Comparison of ENCODE assay signal across 19 cellular contexts in genomic region chr14:22190411-22191191, GRCh38.
DNase-seq lines count a peak whose midpoint lies in the region; ATAC-seq, FAIRE-seq and TF ChIP-seq lines count a peak whose summit lies in the region.
"Had no signal": no experiment of that assay in that cellular context is flagged by ENCODE, and none has a peak within 500 bp of the region (broad histone marks: within the 10 kb centered on the region; RNA-seq: fewer than 3 reads in every experiment).

No MANE protein-coding gene starts in this region.

- DNase-seq in HCEC 1CT (peak; percentile 30), astrocyte (ENCODE audit: low read depth) (peak; percentile 76), iris pigment epithelial cell (ENCODE audit: low read depth) (peak; percentile 83), urothelium cell line (ENCODE audit: low spot score) (peak; percentile 30), dorsolateral prefrontal cortex (no peak)
- DNase-seq in activated CD4-positive, alpha-beta T cell treated with anti-CD3 and anti-CD28 coated beads, Interleukin-2, amount 50 U/mL, for 48 hours, result no peak
- DNase-seq: activated CD4-positive, alpha-beta T cell treated with anti-CD3 and anti-CD28 coated beads for 36 hours; activated CD8-positive, alpha-beta memory T cell treated with anti-CD3 and anti-CD28 coated beads, Interleukin-2, amount 50 U/mL, for 4 hours; cortex of kidney; mesendoderm; NCI-H1092; NCI-H2081 treated with DMSO at 0.1 percent for 48 hours; stimulated activated naive B cell treated with anti-CD40 and anti-IgM and Interleukin-4, amounts not matched to agents 10 μg/mL and 1 μg/mL and 100 μg/mL, for 72 hours had no signal

- H3K4me1 Mint-ChIP-seq in astrocyte (ENCODE audit: low read depth, unreplicated experiment), result peaks cover 25% of the 10 kb centered on the region
- H3K4me1 Mint-ChIP-seq: activated CD4-positive, alpha-beta T cell treated with anti-CD3 and anti-CD28 coated beads for 36 hours; nephron; stimulated activated naive B cell treated with anti-CD40 and anti-IgM and Interleukin-4, amounts not matched to agents 10 μg/mL and 1 μg/mL and 100 μg/mL, for 72 hours had no signal

- H3K27me3 Mint-ChIP-seq in astrocyte (ENCODE audit: low read depth, unreplicated experiment), result no peaks in the 10 kb centered on the region
- H3K27me3 Mint-ChIP-seq: activated CD4-positive, alpha-beta T cell treated with anti-CD3 and anti-CD28 coated beads for 36 hours had no signal

- H3K9me3 Mint-ChIP-seq in astrocyte (ENCODE audit: unreplicated experiment), result no peaks in the 10 kb centered on the region
- H3K9me3 Mint-ChIP-seq: nephron; stimulated activated naive B cell treated with anti-CD40 and anti-IgM and Interleukin-4, amounts not matched to agents 10 μg/mL and 1 μg/mL and 100 μg/mL, for 72 hours had no signal

- H3K27ac Mint-ChIP-seq in astrocyte (ENCODE audit: unreplicated experiment), result peak overlapping the region; percentile 87
- H3K27ac Mint-ChIP-seq: activated CD4-positive, alpha-beta T cell treated with anti-CD3 and anti-CD28 coated beads for 36 hours; nephron had no signal

- no peaks in the 10 kb centered on the region for H3K36me3 Mint-ChIP-seq in astrocyte (ENCODE audit: low read depth, unreplicated experiment)
- H3K36me3 Mint-ChIP-seq: stimulated activated naive B cell treated with anti-CD40 and anti-IgM and Interleukin-4, amounts not matched to agents 10 μg/mL and 1 μg/mL and 100 μg/mL, for 72 hours had no signal

- peaks cover 11% of the 10 kb centered on the region for H3K4me1 ChIP-seq in astrocyte (ENCODE audit: insufficient read depth, low read length)
- H3K4me1 ChIP-seq: BLaER1 treated with 17β-estradiol and CSF1 and Interleukin-3, amounts not matched to agents 10 nM and 100 nM; tibial nerve had no signal

- H4K20me1 ChIP-seq in astrocyte (ENCODE audit: insufficient read depth, low read length), result no peaks in the 10 kb centered on the region
- H4K20me1 ChIP-seq: BLaER1 treated with 17β-estradiol and CSF1 and Interleukin-3, amounts not matched to agents 10 nM and 100 nM had no signal

- H2AFZ ChIP-seq in astrocyte (ENCODE audit: low read depth, low read length), result no peak overlapping the region

- H3K9me3 ChIP-seq in astrocyte (ENCODE audit: insufficient read depth, low read depth, low read length), result no peaks in the 10 kb centered on the region
- H3K9me3 ChIP-seq: BLaER1 treated with 17β-estradiol and CSF1 and Interleukin-3, amounts not matched to agents 10 nM and 100 nM; tibial nerve had no signal

- FAIRE-seq in astrocyte (lab: Jason Lieb, UNC), result peak; percentile 76
- FAIRE-seq in urothelium cell line (lab: Jason Lieb, UNC), result no peak
- FAIRE-seq: GM18507 had no signal

- TF ChIP-seq CTCF in astrocyte (IDR thresholded peaks at IDR 0.05; ENCODE audit: insufficient read depth, low read depth, low read length), result no peak
- TF ChIP-seq CTCF in dorsolateral prefrontal cortex (IDR thresholded peaks at IDR 0.05 in 54 of 56, conservative IDR thresholded peaks at IDR 0.05 in 2 of 56; ENCODE audit: low read depth in 1 of 56, partially characterized antibody in 56 of 56), result no peak

- H3K27me3 ChIP-seq in astrocyte (ENCODE audit: insufficient read depth, low read length) (no peaks in the 10 kb centered on the region), dorsolateral prefrontal cortex (peaks cover 0 to 4% (median 0%) of the 10 kb centered on the region in 45 donors)
- H3K27me3 ChIP-seq: BLaER1 treated with 17β-estradiol and CSF1 and Interleukin-3, amounts not matched to agents 10 nM and 100 nM; tibial nerve had no signal

- intact Hi-C loops in dorsolateral prefrontal cortex (cut with DNase I), result no loop called here

- H3K36me3 ChIP-seq in astrocyte (ENCODE audit: insufficient read depth, low read length), result no peaks in the 10 kb centered on the region
- H3K36me3 ChIP-seq: BLaER1 treated with 17β-estradiol and CSF1 and Interleukin-3, amounts not matched to agents 10 nM and 100 nM; tibial nerve had no signal

- no peak overlapping the region for H3K4me3 Mint-ChIP-seq in astrocyte (ENCODE audit: unreplicated experiment)
- H3K4me3 Mint-ChIP-seq: activated CD4-positive, alpha-beta T cell treated with anti-CD3 and anti-CD28 coated beads for 36 hours; nephron; stimulated activated naive B cell treated with anti-CD40 and anti-IgM and Interleukin-4, amounts not matched to agents 10 μg/mL and 1 μg/mL and 100 μg/mL, for 72 hours had no signal

- ATAC-seq in GM21447 (IDR thresholded peaks at IDR 0.05; ENCODE audit: unreplicated experiment), result no peak
- ATAC-seq: activated CD4-positive, alpha-beta T cell treated with anti-CD3 and anti-CD28 coated beads for 36 hours; Panc1; stimulated activated naive B cell treated with anti-CD40 and anti-IgM and Interleukin-4, amounts not matched to agents 10 μg/mL and 1 μg/mL and 100 μg/mL, for 72 hours had no signal

- peak overlapping the region; percentile 59 for H3K9ac ChIP-seq in astrocyte (ENCODE audit: low read length)
- H3K9ac ChIP-seq: BLaER1 treated with 17β-estradiol and CSF1 and Interleukin-3, amounts not matched to agents 10 nM and 100 nM had no signal

- H3K4me3 ChIP-seq in astrocyte (ENCODE audit: insufficient read depth, low read depth, low read length), result no peak overlapping the region
- no peak overlapping the region for H3K4me3 ChIP-seq in dorsolateral prefrontal cortex
- H3K4me3 ChIP-seq: BLaER1 treated with 17β-estradiol and CSF1 and Interleukin-3, amounts not matched to agents 10 nM and 100 nM; tibial nerve had no signal

- H3K27ac ChIP-seq in astrocyte (ENCODE audit: low read depth, low read length) (peak overlapping the region; percentile 81), dorsolateral prefrontal cortex (no peak overlapping the region)
- H3K27ac ChIP-seq: BLaER1 treated with 17β-estradiol and CSF1 and Interleukin-3, amounts not matched to agents 10 nM and 100 nM; tibial nerve had no signal

- no peaks in the 10 kb centered on the region for H3K79me2 ChIP-seq in astrocyte (ENCODE audit: insufficient read depth, low read length)

- H3K4me2 ChIP-seq in astrocyte (ENCODE audit: low read length), result peak overlapping the region; percentile 50
- H3K4me2 ChIP-seq: BLaER1 treated with 17β-estradiol and CSF1 and Interleukin-3, amounts not matched to agents 10 nM and 100 nM had no signal

Comparison
In these comparisons a context has a peak if more than half of its experiments do, and no peak if none do; other contexts are left out.
1. DNase-seq: peak in HCEC 1CT (single experiment), astrocyte (single experiment), iris pigment epithelial cell (single experiment) and urothelium cell line (single experiment); none in dorsolateral prefrontal cortex (0 of 10) and activated CD4-positive, alpha-beta T cell treated with anti-CD3 and anti-CD28 coated beads, Interleukin-2, amount 50 U/mL, for 48 hours (0 of 2).